ENCODE assay signal across 8 cellular contexts in genomic region chr11:8964324-8965320, GRCh38. TPM values are rescaled to one million over a fixed set of nuclear protein-coding genes. Genes with fewer than 3 reads are reported as not detected.
DNase-seq lines count a peak whose midpoint lies in the region; ATAC-seq and TF ChIP-seq lines count a peak whose summit lies in the region.

Gene TMEM9B, minus strand, starts transcription at chr11:8964442. Its CDS starts 129 bp downstream, at chr11:8964313.

- H3K4me1 ChIP-seq in prostate gland (replicated peaks): no peaks in the 10 kb centered on the region

- TF ChIP-seq CTCF in GM13976 (IDR thresholded peaks at IDR 0.05; ENCODE audit: borderline replicate concordance, control extremely low read depth, extremely low read depth, insufficient read depth, missing control alignments) (no peak), prostate gland (IDR thresholded peaks at IDR 0.05) (peak in 2 of 4 experiments; percentile 2 to 14)

- H3K27ac ChIP-seq in angular gyrus (ENCODE audit: low read depth, low read length) (peak within 1 kb of the TSS; percentile 77), prostate gland (peak within 1 kb of the TSS; percentile 91 to 93)

- 0% methylated on average over 57 of the region's 67 CpGs for WGBS in prostate gland

- ATAC-seq in HG02678 (IDR thresholded peaks at IDR 0.05; ENCODE audit: unreplicated experiment) (peak; percentile 82), left ventricle myocardium superior (peak; percentile 97)

- TF ChIP-seq POLR2A in prostate gland (IDR thresholded peaks at IDR 0.05): peak; percentile 79

- in situ Hi-C loops in GM13976 (cut with MboI; ENCODE audit: low sequenced_read_pairs, unreplicated experiment): no loop called here

- intact Hi-C loops in left ventricle myocardium superior (cut with micrococcal nuclease) (no loop called here), prostate gland (cut with DNase I) (loop anchor here (5.0 kb wide), 1 partner anchor 282 kb away; the partner anchor contains the start of genes RPL27A and TRIM66)

- H3K36me3 ChIP-seq in prostate gland: no peaks in the 10 kb centered on the region

- no peaks in the 10 kb centered on the region for H3K27me3 ChIP-seq in prostate gland (replicated peaks; ENCODE audit: insufficient read depth)

- no peaks in the 10 kb centered on the region for H3K9me3 ChIP-seq in prostate gland

- peak; percentile 90 for DNase-seq in GM13976 (ENCODE audit: low spot score)
- DNase-seq in NCI-H1105 treated with DMSO at 0.1 percent for 48 hours (lab: John Stamatoyannopoulos, UW): peak; percentile 86
- peak; percentile 48 to 90 (median 70) for DNase-seq in T-helper 2 cell
- DNase-seq in left ventricle myocardium superior: peak; percentile 94
- peak; percentile 91 for DNase-seq in prostate gland (ENCODE audit: low spot score)
- peak; percentile 93 for DNase-seq in ureter (ENCODE audit: low spot score)

- peak within 1 kb of the TSS; percentile 77 to 87 for H3K4me3 ChIP-seq in prostate gland

RNA-seq across cellular contexts. Expression of gene TMEM9B, which starts in this region (rescaled TPM):
- total RNA-seq in left ventricle myocardium superior: 43.5 TPM
- total RNA-seq in prostate gland: 10 to 100 TPM; 51.3 to 58.9 TPM
- total RNA-seq in ureter: 60.2 TPM

Comparison
In these comparisons a context has a peak if more than half of its experiments do, and no peak if none do; other contexts are left out.
1. Peak in every context shown above with its lines: DNase-seq, ATAC-seq, H3K4me3 ChIP-seq and H3K27ac ChIP-seq.